Comparison of ENCODE assay signal across 29 cellular contexts in the genomic region with DNA sequence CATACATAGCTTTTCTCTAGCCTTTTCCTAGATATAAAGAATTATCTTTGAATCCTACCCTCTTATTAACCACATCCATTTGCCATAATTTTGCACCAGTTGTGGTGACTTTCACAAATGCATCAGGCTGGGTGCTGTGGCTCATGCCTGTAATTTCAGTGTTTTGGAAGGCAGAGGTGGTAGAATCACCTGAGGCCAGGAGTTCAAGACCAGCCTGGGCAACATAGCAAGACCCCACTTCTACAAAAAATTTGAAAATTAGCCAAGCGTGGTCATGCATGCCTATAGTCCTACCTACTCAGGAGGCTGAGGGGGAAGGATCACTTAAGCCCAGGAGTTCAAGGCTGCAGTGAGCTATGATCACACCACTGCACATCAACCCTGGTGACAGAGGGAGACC.
"Had no signal": no experiment of that assay in that cellular context is flagged by ENCODE, and none has a peak within 500 bp of the region (broad histone marks: within the 10 kb centered on the region; RNA-seq: fewer than 3 reads in every experiment).

No MANE protein-coding gene starts in this region.

- H3K4me3 ChIP-seq: neural progenitor cell, ovary, psoas muscle, skin epidermis, smooth muscle cell, spleen, suprapubic skin, testis, tibial artery, transverse colon, upper lobe of right lung, vagina had no signal

- ATAC-seq: naive thymus-derived CD4-positive, alpha-beta T cell; natural killer cell; psoas muscle; right cardiac atrium; sciatic nerve; stimulated activated memory B cell treated with anti-CD40 and anti-IgM and Interleukin-4, amounts not matched to agents 10 μg/mL and 1 μg/mL and 100 μg/mL, for 72 hours; stimulated activated naive CD8-positive, alpha-beta T cell treated with anti-CD3 and anti-CD28 coated beads, Interleukin-15, amount 100 ng/mL, for 72 hours; stimulated activated naive CD8-positive, alpha-beta T cell treated with anti-CD3 and anti-CD28 coated beads, Interleukin-15, Interleukin-2, amounts not matched to agents 100 U/mL and 50 U/mL, for 24 hours; upper lobe of right lung had no signal

- H3K36me3 ChIP-seq: neural progenitor cell, ovary, spleen, suprapubic skin, tibial artery, transverse colon, upper lobe of right lung, vagina had no signal

- DNase-seq: naive thymus-derived CD4-positive, alpha-beta T cell; natural killer cell; occipital lobe; ovary; posterior cingulate gyrus; psoas muscle; right cardiac atrium; spleen; stimulated activated CD4-positive, alpha-beta T cell treated with anti-CD3 and anti-CD28 coated beads, Interleukin-12 subunit alpha, Interleukin-12 subunit beta, amount 100 ng/mL, for 4 hours; stimulated activated CD4-positive, alpha-beta T cell treated with anti-CD3 and anti-CD28 coated beads, Interleukin-1b, Interleukin-23, amount 100 ng/mL, for 48 hours; stimulated activated CD4-positive, alpha-beta T cell treated with anti-CD3 and anti-CD28 coated beads, Interleukin-4, amount 100 ng/mL, for 1 hour; stimulated activated CD4-positive, alpha-beta T cell treated with anti-CD3 and anti-CD28 coated beads, Interleukin-4, amount 100 ng/mL, for 4 hours; stimulated activated CD8-positive, alpha-beta memory T cell treated with anti-CD3 and anti-CD28 coated beads, Interleukin-4, amount 100 ng/mL, for 48 hours; stimulated activated naive CD4-positive, alpha-beta T cell; stimulated activated naive CD8-positive, alpha-beta T cell treated with anti-CD3 and anti-CD28 coated beads, Interleukin-15, amount 100 ng/mL, for 72 hours; stimulated activated naive CD8-positive, alpha-beta T cell treated with anti-CD3 and anti-CD28 coated beads, Interleukin-15, Interleukin-2, amounts not matched to agents 100 U/mL and 50 U/mL, for 24 hours; substantia nigra; testis; tibial artery; transverse colon; upper lobe of right lung had no signal

- H3K9ac ChIP-seq: neural progenitor cell, parathyroid adenoma had no signal

- H3K79me2 ChIP-seq: parathyroid adenoma had no signal

- H3K27me3 ChIP-seq: neural progenitor cell, spleen, suprapubic skin, testis, tibial artery, transverse colon, upper lobe of right lung, vagina had no signal

- H3K27ac ChIP-seq: neural progenitor cell, ovary, parathyroid adenoma, psoas muscle, skin epidermis, spleen, suprapubic skin, testis, tibial artery, transverse colon, upper lobe of right lung, vagina had no signal

- H2AFZ ChIP-seq: neural progenitor cell, parathyroid adenoma had no signal

- H3K4me2 ChIP-seq: neural progenitor cell, smooth muscle cell had no signal

- H3K4me1 ChIP-seq: neural progenitor cell, parathyroid adenoma, psoas muscle, spleen, suprapubic skin, testis, tibial artery, upper lobe of right lung, vagina had no signal

- H3K9me3 ChIP-seq: ovary, psoas muscle, suprapubic skin, testis, tibial artery, transverse colon, upper lobe of right lung, vagina had no signal
